10 cellular contexts compared by ENCODE assay signal in the genomic region with DNA sequence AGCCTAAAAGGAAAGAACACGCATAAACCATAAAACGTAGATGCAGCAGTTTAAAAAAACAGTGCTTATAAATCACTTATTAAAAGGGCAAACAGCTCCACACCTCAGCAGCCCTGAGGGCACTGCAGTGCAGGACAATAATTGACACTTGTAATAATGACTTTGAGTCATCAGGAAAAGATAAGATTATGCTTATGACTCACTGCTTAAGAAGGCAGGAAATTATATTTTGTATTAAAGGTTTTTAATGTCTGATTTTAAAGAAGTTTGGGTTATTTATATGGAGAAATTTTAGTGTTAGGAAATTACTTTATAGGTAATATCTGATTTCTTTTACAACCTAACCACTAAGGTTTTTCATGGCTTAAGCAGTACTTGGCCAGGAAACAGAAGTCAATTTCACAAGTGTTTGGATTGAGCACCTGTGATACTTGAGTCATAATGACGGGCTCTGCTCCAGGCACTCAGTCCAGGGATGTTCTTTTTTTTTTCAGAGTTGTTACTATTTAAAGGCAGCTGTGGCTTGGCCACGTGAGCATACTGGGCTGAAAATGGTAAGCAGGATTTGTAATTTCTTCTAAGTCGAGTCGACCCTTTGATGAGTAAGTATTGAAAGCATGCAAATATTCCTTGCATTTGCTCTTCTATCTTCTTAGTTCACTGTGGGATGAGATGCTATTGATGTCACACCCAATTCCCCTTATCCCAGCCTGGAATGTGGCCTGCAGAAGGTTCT. TPM values are rescaled to one million over a fixed set of nuclear protein-coding genes. Genes with fewer than 3 reads are reported as not detected.
DNase-seq lines count a peak whose midpoint lies in the region; ATAC-seq and TF ChIP-seq lines count a peak whose summit lies in the region.
"Had no signal": no experiment of that assay in that cellular context is flagged by ENCODE, and none has a peak within 500 bp of the region (broad histone marks: within the 10 kb centered on the region; RNA-seq: fewer than 3 reads in every experiment).

No MANE protein-coding gene starts in this region.

- no peak overlapping the region for H2AK5ac ChIP-seq in trophoblast cell (ENCODE audit: low read length)

- H2BK5ac ChIP-seq in trophoblast cell (ENCODE audit: low read depth, low read length, poor library complexity): no peak overlapping the region

- H3K23ac ChIP-seq in trophoblast cell (ENCODE audit: low read length): no peak overlapping the region

- H3K27me3 ChIP-seq in trophoblast cell (ENCODE audit: insufficient read depth, low read length): no peaks in the 10 kb centered on the region
- no peaks in the 10 kb centered on the region for H3K27me3 ChIP-seq in neural progenitor cell

- H2AFZ ChIP-seq in trophoblast cell (ENCODE audit: insufficient read depth, low read length, poor library complexity) (no peak overlapping the region), neural progenitor cell (replicated peaks) (no peak overlapping the region)

- peaks cover 16% of the 10 kb centered on the region for H3K9me3 Mint-ChIP-seq in neural progenitor cell

- H3K79me2 ChIP-seq in trophoblast cell (ENCODE audit: control insufficient read depth, insufficient read depth, low read length, poor library complexity): no peaks in the 10 kb centered on the region
- H3K79me2 ChIP-seq in neural progenitor cell (ENCODE audit: low read depth): no peaks in the 10 kb centered on the region

- no peak overlapping the region for H3K27ac ChIP-seq in trophoblast cell (ENCODE audit: low read depth, low read length)
- H3K27ac ChIP-seq in neural progenitor cell: no peak overlapping the region

- no peaks in the 10 kb centered on the region for H3K36me3 ChIP-seq in trophoblast cell (ENCODE audit: control insufficient read depth in 1 of 2, insufficient read depth in 2 of 2, low read length in 2 of 2)
- no peaks in the 10 kb centered on the region for H3K36me3 ChIP-seq in neural progenitor cell

- H2BK120ac ChIP-seq in trophoblast cell (ENCODE audit: insufficient read depth, low read length, poor library complexity): no peak overlapping the region

- ATAC-seq in GM21360 (IDR thresholded peaks at IDR 0.05; ENCODE audit: unreplicated experiment): no peak

- H3K27me3 Mint-ChIP-seq in neural progenitor cell (ENCODE audit: insufficient read depth, low read depth): no peaks in the 10 kb centered on the region
- H3K27me3 Mint-ChIP-seq: naive B cell had no signal

- no peak overlapping the region for H3K27ac Mint-ChIP-seq in neural progenitor cell

- H4K20me1 ChIP-seq in neural progenitor cell (ENCODE audit: low read depth): no peaks in the 10 kb centered on the region

- H3K36me3 Mint-ChIP-seq in neural progenitor cell: peaks cover 19% of the 10 kb centered on the region

- H3K4me2 ChIP-seq in trophoblast cell (ENCODE audit: low read length): no peak overlapping the region
- no peak overlapping the region for H3K4me2 ChIP-seq in neural progenitor cell

- no peak overlapping the region for H3K4ac ChIP-seq in trophoblast cell (ENCODE audit: low read depth, low read length)

- no CpG with 5 or more reads among the region's 6 CpGs for WGBS in trophoblast cell (ENCODE audit: extremely low coverage, insufficient coverage, insufficient read length)

- H3K9me3 ChIP-seq in trophoblast cell (ENCODE audit: insufficient read depth, low read depth, low read length) (peaks cover 4% of the 10 kb centered on the region), neural progenitor cell (ENCODE audit: low read depth) (no peaks in the 10 kb centered on the region)

- H3K4me3 Mint-ChIP-seq in neural progenitor cell: no peak overlapping the region

- no peak overlapping the region for H4K91ac ChIP-seq in trophoblast cell (ENCODE audit: low read depth, low read length)

- no peak overlapping the region for H3K4me3 ChIP-seq in choroid plexus epithelial cell (ENCODE audit: low read depth, low read length)
- H3K4me3 ChIP-seq in trophoblast cell (ENCODE audit: low read depth, low read length): no peak overlapping the region
- no peak overlapping the region for H3K4me3 ChIP-seq in neural progenitor cell

- H3K79me1 ChIP-seq in trophoblast cell (ENCODE audit: low read length): no peaks in the 10 kb centered on the region

- no peak overlapping the region for H3K18ac ChIP-seq in trophoblast cell (ENCODE audit: low read length)

- no peak overlapping the region for H4K12ac ChIP-seq in trophoblast cell (ENCODE audit: low read depth, low read length)

- H3K14ac ChIP-seq in trophoblast cell (ENCODE audit: low read length): no peak overlapping the region

- H3K4me1 ChIP-seq in trophoblast cell (ENCODE audit: control insufficient read depth in 1 of 2, insufficient read depth in 2 of 2, low read length in 2 of 2) (no peaks in the 10 kb centered on the region), neural progenitor cell (no peaks in the 10 kb centered on the region)

- H3F3A ChIP-seq in neural progenitor cell (ENCODE audit: low read depth): no peaks in the 10 kb centered on the region

- H2BK12ac ChIP-seq in trophoblast cell (ENCODE audit: low read length): no peak overlapping the region

- no peak overlapping the region for H4K8ac ChIP-seq in trophoblast cell (ENCODE audit: low read depth, low read length)

- H3K4me1 Mint-ChIP-seq in neural progenitor cell: no peaks in the 10 kb centered on the region

- TF ChIP-seq CTCF in choroid plexus epithelial cell (conservative IDR thresholded peaks at IDR 0.05; ENCODE audit: low read depth, low read length) (no peak), neural progenitor cell (IDR thresholded peaks at IDR 0.05) (no peak)

- peak; percentile 91 for DNase-seq in DMS79 treated with DMSO at 0.1 percent for 48 hours (lab: John Stamatoyannopoulos, UW)
- DNase-seq in NCI-H2029 (lab: John Stamatoyannopoulos, UW): peak; percentile 93
- DNase-seq in choroid plexus epithelial cell (ENCODE audit: low read depth): peak; percentile 97
- DNase-seq in trophoblast cell: peak; percentile 90 to 94
- DNase-seq in NK-92 treated with Interleukin-12 subunit alpha and Interleukin-12 subunit beta, amount 100 ng/mL, for 24 hours (lab: John Stamatoyannopoulos, UW): no peak
- no peak for DNase-seq in neural progenitor cell (ENCODE audit: low spot score)
- no peak for DNase-seq in effector CD8-positive, alpha-beta T cell (lab: John Stamatoyannopoulos, UW)
- DNase-seq: naive B cell had no signal

- H3K9ac ChIP-seq in trophoblast cell (ENCODE audit: low read length): no peak overlapping the region
- no peak overlapping the region for H3K9ac ChIP-seq in neural progenitor cell

RNA-seq across cellular contexts. Expression of a gene that starts 21.6 kb away (rescaled TPM):
- polyA plus RNA-seq in trophoblast cell (2013): 0.05 TPM in 1 of 2 replicates, not detected in the other
- total RNA-seq in neural progenitor cell (ENCODE audit: low replicate concordance): not detected in 2 replicates
- total RNA-seq: H1 had no signal

RNA-seq across cellular contexts. Expression of a gene that starts 24.0 kb away (rescaled TPM):
- polyA plus RNA-seq in trophoblast cell (2013): 12.4 and 12.8 TPM in 2 replicates
- 19.0 and 22.5 TPM in 2 replicates for total RNA-seq in neural progenitor cell (ENCODE audit: low replicate concordance)

Comparison
In these comparisons a context has a peak if more than half of its experiments do, and no peak if none do; other contexts are left out.
1. DNase-seq: peak in DMS79 treated with DMSO at 0.1 percent for 48 hours (single experiment), NCI-H2029 (single experiment), choroid plexus epithelial cell (single experiment) and trophoblast cell (2 of 2); none in NK-92 treated with Interleukin-12 subunit alpha and Interleukin-12 subunit beta, amount 100 ng/mL, for 24 hours (single experiment), neural progenitor cell (single experiment) and effector CD8-positive, alpha-beta T cell (single experiment).